9 cellular contexts compared by ENCODE assay signal in genomic region chr1:150572918-150573647, GRCh38. TPM values are rescaled to one million over a fixed set of nuclear protein-coding genes. Genes with fewer than 3 reads are reported as not detected.
DNase-seq lines count a peak whose midpoint lies in the region; TF ChIP-seq lines count a peak whose summit lies in the region.
"Had no signal": no experiment of that assay in that cellular context is flagged by ENCODE, and none has a peak within 500 bp of the region (broad histone marks: within the 10 kb centered on the region; RNA-seq: fewer than 3 reads in every experiment).

No MANE protein-coding gene starts in this region.

- no peaks in the 10 kb centered on the region for H3K9me3 Mint-ChIP-seq in Caco-2 (ENCODE audit: unreplicated experiment)

- H3K27me3 ChIP-seq in mesenchymal stem cell (ENCODE audit: control insufficient read depth in 1 of 2, insufficient read depth in 1 of 2, low read length in 2 of 2), result no peaks in the 10 kb centered on the region
- H3K27me3 ChIP-seq in Caco-2 (replicated peaks; ENCODE audit: control insufficient read depth, insufficient read depth, low read length), result no peaks in the 10 kb centered on the region

- H3K4ac ChIP-seq in mesenchymal stem cell (ENCODE audit: low read depth in 1 of 2, low read length in 2 of 2), result no peak overlapping the region

- H3K27me3 Mint-ChIP-seq in Caco-2 (ENCODE audit: insufficient read depth, unreplicated experiment), result no peaks in the 10 kb centered on the region

- 100% methylated on average over 4 of the region's 4 CpGs for WGBS in mesenchymal stem cell

- CTCF ChIA-PET in Caco-2 (lab: Charles Lee), result interaction anchor here (1.8 kb wide), 1 partner anchor 13 kb away, joined by 5 read pairs; no protein-coding TSS in a partner anchor

- H3K79me1 ChIP-seq in mesenchymal stem cell (replicated peaks; ENCODE audit: low read length, poor library complexity, severe bottlenecking), result no peaks in the 10 kb centered on the region

- intact Hi-C loops in Caco-2 (cut with micrococcal nuclease; ENCODE audit: unreplicated experiment), result no loop called here

- H2BK12ac ChIP-seq in mesenchymal stem cell (ENCODE audit: low read length in 2 of 2), result no peak overlapping the region

- H3K9me3 ChIP-seq in mesenchymal stem cell (ENCODE audit: control insufficient read depth, low read length) (no peaks in the 10 kb centered on the region), Caco-2 (no peaks in the 10 kb centered on the region)

- H4K91ac ChIP-seq in mesenchymal stem cell (ENCODE audit: low read length), result no peak overlapping the region

- H3K14ac ChIP-seq in mesenchymal stem cell (ENCODE audit: low read length in 2 of 2), result no peak overlapping the region

- no TSS peak for BruUV-seq in Caco-2 (replicated peaks; lab: Mats Ljungman, UMichigan)

- POLR2A ChIA-PET in Caco-2 (lab: Charles Lee), result interaction anchor here (0.7 kb wide), 1 partner anchor 11 kb away, joined by 3 read pairs; no protein-coding TSS in a partner anchor

- TF ChIP-seq CTCF in 22Rv1 (IDR thresholded peaks at IDR 0.05), result no peak
- TF ChIP-seq CTCF in Caco-2 (IDR thresholded peaks at IDR 0.05; ENCODE audit: insufficient read depth in 1 of 2, low read depth in 1 of 2, low read length in 1 of 2, severe bottlenecking in 1 of 2, unreplicated experiment in 1 of 2), result no peak

- H3K4me3 ChIP-seq in mesenchymal stem cell (ENCODE audit: insufficient read depth in 1 of 2, low read depth in 1 of 2, low read length in 2 of 2) (peak overlapping the region in 1 of 2 experiments; percentile 65), Caco-2 (ENCODE audit: low read depth, low read length) (no peak overlapping the region)

- H3K4me3 Mint-ChIP-seq in Caco-2 (ENCODE audit: unreplicated experiment), result no peak overlapping the region

- peak overlapping the region; percentile 93 for H3K27ac ChIP-seq in 22Rv1
- H3K27ac ChIP-seq in mesenchymal stem cell (ENCODE audit: low read length, poor library complexity, severe bottlenecking), result peak overlapping the region; percentile 55

- H3K36me3 Mint-ChIP-seq in Caco-2 (ENCODE audit: insufficient read depth, unreplicated experiment), result peaks cover 100% of the 10 kb centered on the region

- H3K4me2 ChIP-seq in mesenchymal stem cell (ENCODE audit: low read length, poor library complexity, severe bottlenecking), result no peak overlapping the region

- no peak overlapping the region for H2BK120ac ChIP-seq in mesenchymal stem cell (ENCODE audit: low read depth, low read length)

- peak overlapping the region; percentile 96 for H3K9ac ChIP-seq in mesenchymal stem cell (ENCODE audit: low read length)

- no peak overlapping the region for H2AFZ ChIP-seq in mesenchymal stem cell (ENCODE audit: low read depth, low read length)

- H3K18ac ChIP-seq in mesenchymal stem cell (ENCODE audit: low read depth in 1 of 2, low read length in 2 of 2), result no peak overlapping the region

- H3K4me1 Mint-ChIP-seq in Caco-2 (ENCODE audit: low read depth, unreplicated experiment), result peaks cover 46% of the 10 kb centered on the region

- no peak overlapping the region for H2BK5ac ChIP-seq in mesenchymal stem cell (ENCODE audit: low read depth, low read length, poor library complexity, severe bottlenecking)

- H4K8ac ChIP-seq in mesenchymal stem cell (ENCODE audit: low read length), result no peak overlapping the region

- no peak overlapping the region for H2BK15ac ChIP-seq in mesenchymal stem cell (ENCODE audit: low read depth, poor library complexity, severe bottlenecking)

- H2AK5ac ChIP-seq in mesenchymal stem cell (ENCODE audit: low read length, severe bottlenecking), result no peak overlapping the region

- H3K36me3 ChIP-seq in mesenchymal stem cell (ENCODE audit: control insufficient read depth in 1 of 2, insufficient read depth in 2 of 2, low read depth in 1 of 2, low read length in 2 of 2), result peaks cover 29 to 68% of the 10 kb centered on the region in 2 experiments
- peaks cover 3% of the 10 kb centered on the region for H3K36me3 ChIP-seq in Caco-2 (ENCODE audit: control insufficient read depth, insufficient read depth, low read length)

- DNase-seq in H4 (ENCODE audit: low spot score) (peak; percentile 12), amniotic epithelial cell (ENCODE audit: low read depth) (peak; percentile 42), mesenchymal stem cell (peak; percentile 86), Caco-2 (no peak), cortex of kidney (lab: John Stamatoyannopoulos, UW) (no peak), HCEC 1CT (no peak), ureter (ENCODE audit: low spot score) (no peak)
- DNase-seq: activated gamma-delta T cell had no signal

- peaks cover 21% of the 10 kb centered on the region for H3K4me1 ChIP-seq in mesenchymal stem cell (ENCODE audit: control insufficient read depth, insufficient read depth, low read depth, low read length)
- H3K4me1 ChIP-seq in Caco-2, result peaks cover 59% of the 10 kb centered on the region

- H3K27ac Mint-ChIP-seq in Caco-2 (ENCODE audit: unreplicated experiment), result no peak overlapping the region

- H3K23ac ChIP-seq in mesenchymal stem cell (ENCODE audit: low read length in 2 of 2), result no peak overlapping the region

RNA-seq across cellular contexts. Expression of gene MCL1, which starts 6.3 kb away (rescaled TPM):
- 95.2 and 98.6 TPM in 2 replicates for total RNA-seq in H4 (2014; rRNA removed; shearing (Covaris generic))
- polyA plus RNA-seq in mesenchymal stem cell (2013, experiment 1 of 2), result 229 TPM
- polyA plus RNA-seq in mesenchymal stem cell (2013, experiment 2 of 2), result 224 TPM
- total RNA-seq in Caco-2 (2022), result 130 and 134 TPM in 2 replicates
- total RNA-seq in ureter, result 159 TPM

RNA-seq across cellular contexts. Expression of gene ADAMTSL4, which starts 23.9 kb away (rescaled TPM):
- total RNA-seq in H4 (2014; rRNA removed; shearing (Covaris generic)), result 0.80 and 1.1 TPM in 2 replicates
- 15.0 TPM for polyA plus RNA-seq in mesenchymal stem cell (2013, experiment 1 of 2)
- 14.4 TPM for polyA plus RNA-seq in mesenchymal stem cell (2013, experiment 2 of 2)
- total RNA-seq in Caco-2 (2022), result 16.1 and 17.6 TPM in 2 replicates
- 48.2 TPM for total RNA-seq in ureter

RNA-seq across cellular contexts. Expression of gene ENSA, which starts 56.3 kb away (rescaled TPM):
- total RNA-seq in H4 (2014; rRNA removed; shearing (Covaris generic)), result 143 and 154 TPM in 2 replicates
- polyA plus RNA-seq in mesenchymal stem cell (2013, experiment 1 of 2), result 71.3 TPM
- polyA plus RNA-seq in mesenchymal stem cell (2013, experiment 2 of 2), result 71.6 TPM
- 178 TPM in 2 replicates for total RNA-seq in Caco-2 (2022)
- total RNA-seq in ureter, result 257 TPM

RNA-seq across cellular contexts. Expression of gene FALEC, which starts 57.5 kb away (rescaled TPM):
- not detected in 2 replicates for total RNA-seq in H4 (2014; rRNA removed; shearing (Covaris generic))
- not detected for polyA plus RNA-seq in mesenchymal stem cell (2013, experiment 1 of 2)
- polyA plus RNA-seq in mesenchymal stem cell (2013, experiment 2 of 2), result not detected
- total RNA-seq in Caco-2 (2022) (0.59 and 0.63 TPM in 2 replicates), ureter (not detected)

Comparison
In these comparisons a context has a peak if more than half of its experiments do, and no peak if none do; other contexts are left out.
1. DNase-seq: peak in H4 (single experiment), amniotic epithelial cell (single experiment) and mesenchymal stem cell (single experiment); none in Caco-2 (0 of 2), cortex of kidney (single experiment), HCEC 1CT (single experiment) and ureter (single experiment).